In genomic region chr5:168528521-168529360, GRCh38 we compare ENCODE assay signal across 8 cellular contexts. TPM values are rescaled to one million over a fixed set of nuclear protein-coding genes. Genes with fewer than 3 reads are reported as not detected.
A peak's percentile ranks its signal among the peaks of the same experiment; 100 is the strongest.
DNase-seq lines count a peak whose midpoint lies in the region; ATAC-seq and TF ChIP-seq lines count a peak whose summit lies in the region.

Gene FBLL1, plus strand, starts transcription at chr5:168529305. Its CDS starts 200 bp downstream, at chr5:168529505.

- no peaks in the 10 kb centered on the region for H3K9me3 Mint-ChIP-seq in mesothelial cell of epicardium

- peaks cover 4% of the 10 kb centered on the region for H3K4me1 Mint-ChIP-seq in mesothelial cell of epicardium

- TF ChIP-seq CTCF in mesothelial cell of epicardium (IDR thresholded peaks at IDR 0.05; ENCODE audit: unreplicated experiment) (no peak), thyroid gland (IDR thresholded peaks at IDR 0.05) (no peak)

- no peaks in the 10 kb centered on the region for H3K36me3 ChIP-seq in thyroid gland

- H3K4me3 ChIP-seq in thyroid gland (replicated peaks in 1 of 3) = peak within 1 kb of the TSS in 1 of 3 donors; percentile 30

- no peak within 1 kb of the TSS for H3K27ac Mint-ChIP-seq in mesothelial cell of epicardium

- no peaks in the 10 kb centered on the region for H3K4me1 ChIP-seq in thyroid gland

- H3K27me3 ChIP-seq in thyroid gland = no peaks in the 10 kb centered on the region

- no peak within 1 kb of the TSS for H3K27ac ChIP-seq in thyroid gland

- WGBS in thyroid gland, 2 donors = 16 to 29% methylated on average over 18 to 21 of the region's 36 CpGs

- DNase-seq in SIG-M5 treated with dmso at 0.1 percent for 504 hours (lab: John Stamatoyannopoulos, UW; ENCODE audit: unreplicated experiment) = peak; percentile 12
- DNase-seq in SIG-M5 (lab: John Stamatoyannopoulos, UW) = no peak
- DNase-seq in dermis blood vessel endothelial cell = peak; percentile 47
- DNase-seq in mesothelial cell of epicardium (ENCODE audit: low spot score in 2 of 2, unreplicated experiment in 2 of 2) = peak in 1 of 2 experiments; percentile 69
- DNase-seq in thyroid gland = peak; percentile 15 to 39

- H3K36me3 Mint-ChIP-seq in mesothelial cell of epicardium = no peaks in the 10 kb centered on the region

- ATAC-seq in SK-N-SH treated with all-trans-retinoic acid at 6 μM for 48 hours = peak; percentile 62
- no peak for ATAC-seq in HG03108 (IDR thresholded peaks at IDR 0.05; ENCODE audit: unreplicated experiment)
- ATAC-seq in HG03457 (IDR thresholded peaks at IDR 0.05; ENCODE audit: unreplicated experiment) = no peak

- no peak for TF ChIP-seq POLR2A in thyroid gland (IDR thresholded peaks at IDR 0.05)

- intact Hi-C loops in thyroid gland (cut with DNase I) = no loop called here

- H3K27me3 Mint-ChIP-seq in mesothelial cell of epicardium (ENCODE audit: low read depth) = peaks cover 54% of the 10 kb centered on the region

- no peaks in the 10 kb centered on the region for H3K9me3 ChIP-seq in thyroid gland

- peak within 1 kb of the TSS; percentile 63 for H3K4me3 Mint-ChIP-seq in mesothelial cell of epicardium

TF ChIP-seq in SK-N-SH treated with all-trans-retinoic acid at 6 μM for 48 hours, 23 proteins besides CTCF, POLR2A, EP300 and RAD21:
- TF ChIP-seq SNAI2 (CRISPR knock-in tag; IDR thresholded peaks at IDR 0.05) = no peak
- 0 out of 2 replicates have a peak, but pooled peaks have one; percentile 21 for TF ChIP-seq TSHZ2 (CRISPR knock-in tag; IDR thresholded peaks at IDR 0.05)
TF ChIP-seq in SK-N-SH treated with all-trans-retinoic acid at 6 μM for 48 hours: peak in this region for 1.

RNA-seq across cellular contexts. Expression of gene FBLL1, which starts in this region (rescaled TPM):
- 0.74 and 1.4 TPM in 2 replicates for total RNA-seq in dermis blood vessel endothelial cell
- 0.80 to 0.95 TPM (median 0.81 TPM) in 3 replicates for total RNA-seq in mesothelial cell of epicardium
- total RNA-seq in thyroid gland = not detected

Comparison
In these comparisons a context has a peak if more than half of its experiments do, and no peak if none do; other contexts are left out.
1. Peak in DNase-seq in thyroid gland; RNA of the gene not detected or under 1 TPM.